2 cellular contexts compared by ENCODE assay signal in the genomic region with DNA sequence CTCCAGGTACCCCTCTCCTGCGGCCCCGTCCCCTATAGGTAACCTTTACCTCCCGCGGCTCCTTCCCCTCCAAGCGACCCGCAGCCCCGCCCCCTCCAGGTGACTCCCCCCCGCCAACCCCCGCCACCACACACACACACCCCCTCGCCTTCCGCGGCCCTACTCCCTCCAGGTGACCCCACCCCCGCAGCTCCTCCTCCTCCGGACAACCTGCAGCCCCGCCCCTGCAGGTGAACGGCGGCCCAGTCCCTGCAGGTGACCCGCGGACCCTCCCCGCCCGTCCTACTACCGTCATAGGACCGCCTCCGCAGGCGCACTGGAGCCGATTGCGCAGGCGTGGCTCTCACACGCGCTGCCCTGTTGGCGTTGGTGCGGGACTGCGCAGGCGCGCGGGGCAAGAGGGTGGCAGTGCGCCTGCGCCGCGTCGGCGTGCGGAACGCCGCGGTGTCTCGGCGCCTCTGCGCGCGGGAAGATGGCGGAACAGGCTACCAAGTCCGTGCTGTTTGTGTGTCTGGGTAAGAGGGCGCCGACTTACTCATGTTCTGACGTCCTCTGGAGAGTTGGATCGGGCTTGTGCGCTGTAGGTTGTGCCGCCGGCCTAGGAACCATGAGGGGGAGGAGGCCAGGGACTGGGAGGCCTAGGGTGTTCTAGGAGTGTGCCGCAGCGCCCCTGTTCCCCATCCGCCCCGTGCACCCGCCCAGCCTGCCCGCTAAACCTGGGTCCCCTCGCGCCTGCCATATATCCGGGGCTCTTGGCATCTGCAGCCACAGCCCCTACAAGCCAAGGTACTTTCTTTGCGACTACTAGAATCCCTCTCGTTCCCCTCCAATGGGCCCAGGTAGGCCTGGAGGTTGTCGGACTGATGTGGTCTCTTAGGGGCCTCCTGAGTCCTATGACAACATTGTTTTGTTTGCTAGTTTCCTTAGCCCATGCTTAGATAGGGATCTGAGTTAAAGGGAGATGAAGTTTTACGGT.
A peak's percentile ranks its signal among the peaks of the same experiment; 100 is the strongest.
TF ChIP-seq lines count a peak whose summit lies in the region.

A gene (plus strand): TSS at position 455 of the 976 bp plus-strand sequence. CDS start 18 bp downstream, at position 473.

TF ChIP-seq in HCT116, 20 proteins besides CTCF, POLR2A, EP300 and RAD21 (continued from another document):
- TF ChIP-seq, protein P1, sequence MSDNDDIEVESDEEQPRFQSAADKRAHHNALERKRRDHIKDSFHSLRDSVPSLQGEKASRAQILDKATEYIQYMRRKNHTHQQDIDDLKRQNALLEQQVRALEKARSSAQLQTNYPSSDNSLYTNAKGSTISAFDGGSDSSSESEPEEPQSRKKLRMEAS (IDR thresholded peaks at IDR 0.05), result peak; percentile 56
- TF ChIP-seq CBX3 (IDR thresholded peaks at IDR 0.05; ENCODE audit: low read depth), result no peak; the same call in 1 of the 2 replicates
- no peak for TF ChIP-seq SRF (IDR thresholded peaks at IDR 0.05; ENCODE audit: low read depth)
- TF ChIP-seq POLR2AphosphoS5 (IDR thresholded peaks at IDR 0.05; ENCODE audit: low read depth, low read length), result peak; percentile 93
- TF ChIP-seq, protein P2, sequence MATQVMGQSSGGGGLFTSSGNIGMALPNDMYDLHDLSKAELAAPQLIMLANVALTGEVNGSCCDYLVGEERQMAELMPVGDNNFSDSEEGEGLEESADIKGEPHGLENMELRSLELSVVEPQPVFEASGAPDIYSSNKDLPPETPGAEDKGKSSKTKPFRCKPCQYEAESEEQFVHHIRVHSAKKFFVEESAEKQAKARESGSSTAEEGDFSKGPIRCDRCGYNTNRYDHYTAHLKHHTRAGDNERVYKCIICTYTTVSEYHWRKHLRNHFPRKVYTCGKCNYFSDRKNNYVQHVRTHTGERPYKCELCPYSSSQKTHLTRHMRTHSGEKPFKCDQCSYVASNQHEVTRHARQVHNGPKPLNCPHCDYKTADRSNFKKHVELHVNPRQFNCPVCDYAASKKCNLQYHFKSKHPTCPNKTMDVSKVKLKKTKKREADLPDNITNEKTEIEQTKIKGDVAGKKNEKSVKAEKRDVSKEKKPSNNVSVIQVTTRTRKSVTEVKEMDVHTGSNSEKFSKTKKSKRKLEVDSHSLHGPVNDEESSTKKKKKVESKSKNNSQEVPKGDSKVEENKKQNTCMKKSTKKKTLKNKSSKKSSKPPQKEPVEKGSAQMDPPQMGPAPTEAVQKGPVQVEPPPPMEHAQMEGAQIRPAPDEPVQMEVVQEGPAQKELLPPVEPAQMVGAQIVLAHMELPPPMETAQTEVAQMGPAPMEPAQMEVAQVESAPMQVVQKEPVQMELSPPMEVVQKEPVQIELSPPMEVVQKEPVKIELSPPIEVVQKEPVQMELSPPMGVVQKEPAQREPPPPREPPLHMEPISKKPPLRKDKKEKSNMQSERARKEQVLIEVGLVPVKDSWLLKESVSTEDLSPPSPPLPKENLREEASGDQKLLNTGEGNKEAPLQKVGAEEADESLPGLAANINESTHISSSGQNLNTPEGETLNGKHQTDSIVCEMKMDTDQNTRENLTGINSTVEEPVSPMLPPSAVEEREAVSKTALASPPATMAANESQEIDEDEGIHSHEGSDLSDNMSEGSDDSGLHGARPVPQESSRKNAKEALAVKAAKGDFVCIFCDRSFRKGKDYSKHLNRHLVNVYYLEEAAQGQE (IDR thresholded peaks at IDR 0.05; ENCODE audit: low read depth), result no peak
- TF ChIP-seq EZH2 (IDR thresholded peaks at IDR 0.05), result no peak
TF ChIP-seq in HCT116: peak in this region for 6.

TF ChIP-seq in neural cell, 6 proteins besides CTCF, POLR2A, EP300 and RAD21 (continued from another document):
- TF ChIP-seq, protein P2 (IDR thresholded peaks at IDR 0.05; ENCODE audit: borderline replicate concordance), result no peak
- peak; percentile 57 for TF ChIP-seq SMC3 (conservative IDR thresholded peaks at IDR 0.05; ENCODE audit: poor library complexity)
- no peak for TF ChIP-seq EZH2 (IDR thresholded peaks at IDR 0.05; ENCODE audit: borderline replicate concordance, insufficient read depth, low read length, poor library complexity, severe bottlenecking)
- TF ChIP-seq POLR2AphosphoS5 (IDR thresholded peaks at IDR 0.05), result peak; percentile 95
- peak; percentile 81 for TF ChIP-seq MXI1 (conservative IDR thresholded peaks at IDR 0.05; ENCODE audit: poor library complexity, severe bottlenecking)
TF ChIP-seq in neural cell: peak in this region for 4.
